24 cellular contexts compared by ENCODE assay signal in genomic region chr6:25649611-25650010, GRCh38. TPM values are rescaled to one million over a fixed set of nuclear protein-coding genes. Genes with fewer than 3 reads are reported as not detected.
"Had no signal": no experiment of that assay in that cellular context is flagged by ENCODE, and none has a peak within 500 bp of the region (broad histone marks: within the 10 kb centered on the region; RNA-seq: fewer than 3 reads in every experiment).

No MANE protein-coding gene starts in this region.

- DNase-seq: activated CD4-positive, alpha-beta memory T cell treated with anti-CD3 and anti-CD28 coated beads for 36 hours; activated CD4-positive, alpha-beta T cell treated with anti-CD3 and anti-CD28 coated beads, Interleukin-2, amount 10 ng/mL, durations not matched to agents 7 days and 5 days; activated CD4-positive, CD25-positive, alpha-beta regulatory T cell; activated CD8-positive, alpha-beta memory T cell treated with anti-CD3 and anti-CD28 coated beads for 24 hours; activated effector memory CD4-positive, alpha-beta T cell treated with anti-CD3 and anti-CD28 coated beads, Interleukin-2, amount 50 U/mL, for 16 hours; activated naive CD4-positive, alpha-beta T cell treated with anti-CD3 and anti-CD28 coated beads for 36 hours; activated T-cell treated with anti-CD3 and anti-CD28 coated beads, Interleukin-2, amount 50 U/mL, for 4 hours; amygdala; Kasumi-1; NCI-H1048; NCI-H146; NCI-H187 treated with DMSO at 0.1 percent for 48 hours; NCI-H2081 treated with DMSO at 0.1 percent for 48 hours; NCI-H2171 treated with DMSO at 0.1 percent for 48 hours; NCI-H524 treated with DMSO at 0.1 percent for 48 hours; PC-9; SIG-M5; T-helper 17 cell; T-helper 9 cell had no signal

- H3K27ac Mint-ChIP-seq: activated CD4-positive, alpha-beta memory T cell treated with anti-CD3 and anti-CD28 coated beads for 36 hours; activated CD4-positive, alpha-beta T cell treated with anti-CD3 and anti-CD28 coated beads, Interleukin-2, amount 10 ng/mL, durations not matched to agents 7 days and 5 days; activated naive CD4-positive, alpha-beta T cell treated with anti-CD3 and anti-CD28 coated beads for 36 hours; activated naive CD8-positive, alpha-beta T cell; T-helper 17 cell had no signal

- H3K36me3 ChIP-seq: cardiac muscle cell had no signal

- H3K4me3 ChIP-seq: cardiac muscle cell, K562, PC-9 had no signal

- H3K4me3 Mint-ChIP-seq: activated CD4-positive, alpha-beta memory T cell treated with anti-CD3 and anti-CD28 coated beads for 36 hours; activated CD4-positive, alpha-beta T cell treated with anti-CD3 and anti-CD28 coated beads, Interleukin-2, amount 10 ng/mL, durations not matched to agents 7 days and 5 days; activated naive CD4-positive, alpha-beta T cell treated with anti-CD3 and anti-CD28 coated beads for 36 hours; activated naive CD8-positive, alpha-beta T cell; activated T-cell treated with anti-CD3 and anti-CD28 coated beads, Interleukin-2, amount 50 U/mL, for 4 hours; brain; T-helper 17 cell had no signal

- H2AFZ ChIP-seq: PC-9 had no signal

- H3K4me2 ChIP-seq: PC-9 had no signal

- H3K9me3 Mint-ChIP-seq: activated CD4-positive, alpha-beta memory T cell treated with anti-CD3 and anti-CD28 coated beads for 36 hours; activated CD4-positive, alpha-beta T cell treated with anti-CD3 and anti-CD28 coated beads, Interleukin-2, amount 10 ng/mL, durations not matched to agents 7 days and 5 days; activated naive CD4-positive, alpha-beta T cell treated with anti-CD3 and anti-CD28 coated beads for 36 hours; activated T-cell treated with anti-CD3 and anti-CD28 coated beads, Interleukin-2, amount 50 U/mL, for 4 hours had no signal

- H3K4me1 Mint-ChIP-seq: T-helper 17 cell had no signal

- ATAC-seq: activated T-cell treated with anti-CD3 and anti-CD28 coated beads, Interleukin-2, amount 50 U/mL, for 4 hours; K562; T-helper 17 cell had no signal

- H3K27ac ChIP-seq: cardiac muscle cell, PC-9 had no signal

- H3K36me3 Mint-ChIP-seq: activated CD4-positive, alpha-beta memory T cell treated with anti-CD3 and anti-CD28 coated beads for 36 hours; activated naive CD8-positive, alpha-beta T cell; brain had no signal

RNA-seq across cellular contexts. Expression of gene SCGN, which starts 2.4 kb away (rescaled TPM):
- total RNA-seq: activated CD4-positive, alpha-beta memory T cell treated with anti-CD3 and anti-CD28 coated beads for 36 hours; activated CD4-positive, alpha-beta T cell treated with anti-CD3 and anti-CD28 coated beads, Interleukin-2, amount 10 ng/mL, durations not matched to agents 7 days and 5 days; activated naive CD4-positive, alpha-beta T cell treated with anti-CD3 and anti-CD28 coated beads for 36 hours; activated T-cell treated with anti-CD3 and anti-CD28 coated beads, Interleukin-2, amount 50 U/mL, for 4 hours; astrocyte; cardiac muscle cell; K562; PC-9; T-helper 17 cell had no signal
- polyA plus RNA-seq: cardiac muscle cell, K562 had no signal
